23 cellular contexts compared by ENCODE assay signal in the genomic region with DNA sequence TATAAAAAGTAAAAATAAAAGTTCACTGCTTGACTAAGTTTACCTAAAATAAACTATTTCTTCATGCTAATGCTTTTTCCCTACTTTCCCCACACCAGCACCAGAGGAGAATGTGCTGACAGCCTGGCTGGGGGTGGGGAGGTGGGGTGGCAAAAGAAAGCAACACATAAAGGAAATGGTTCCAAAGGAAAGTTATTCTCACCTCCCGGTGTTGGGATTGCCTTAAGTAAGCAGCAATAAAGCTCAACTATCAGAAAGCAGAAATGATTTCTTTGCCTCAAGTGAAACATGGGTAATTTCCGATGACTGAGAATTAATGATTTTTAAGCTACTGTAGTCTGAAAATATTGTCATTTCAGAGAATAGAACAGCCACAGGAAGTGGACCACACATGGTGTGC.
A peak's percentile ranks its signal among the peaks of the same experiment; 100 is the strongest.
DNase-seq lines count a peak whose midpoint lies in the region; ATAC-seq and TF ChIP-seq lines count a peak whose summit lies in the region.
"Had no signal": no experiment of that assay in that cellular context is flagged by ENCODE, and none has a peak within 500 bp of the region (broad histone marks: within the 10 kb centered on the region; RNA-seq: fewer than 3 reads in every experiment).

No MANE protein-coding gene starts in this region.

- H3K4me1 ChIP-seq in ACC112 (ENCODE audit: control insufficient read depth, insufficient read depth, low read length, unreplicated experiment) (peaks cover 7% of the 10 kb centered on the region), OCI-LY3 (ENCODE audit: low read length) (no peaks in the 10 kb centered on the region)
- H3K4me1 ChIP-seq: colonic mucosa had no signal

- no peak overlapping the region for H3K4me3 ChIP-seq in ACC112 (ENCODE audit: low read depth, low read length)
- no peak overlapping the region for H3K4me3 ChIP-seq in OCI-LY3 (ENCODE audit: low read length)
- no peak overlapping the region for H3K4me3 ChIP-seq in fibroblast of mammary gland (ENCODE audit: control insufficient read depth, low read depth, low read length)
- H3K4me3 ChIP-seq: colonic mucosa, gastrocnemius medialis, MG63, tibial artery had no signal

- no peak overlapping the region for H3K9ac ChIP-seq in OCI-LY3 (ENCODE audit: low read length)

- H3K4me3 Mint-ChIP-seq in nephron (no peak overlapping the region), immature natural killer cell (no peak overlapping the region)
- H3K4me3 Mint-ChIP-seq: activated CD4-positive, alpha-beta memory T cell treated with anti-CD3 and anti-CD28 coated beads for 36 hours; activated T-cell treated with anti-CD3 and anti-CD28 coated beads, Interleukin-2, amount 50 U/mL, for 24 hours; CD4-positive, CD25-positive, alpha-beta regulatory T cell; memory B cell; stimulated activated effector memory CD8-positive, alpha-beta T cell treated with anti-CD3 and anti-CD28 coated beads, Interleukin-12 subunit alpha, Interleukin-12 subunit beta, amount 100 ng/mL, for 72 hours had no signal

- H2AFZ ChIP-seq in ACC112 (ENCODE audit: low read length, unreplicated experiment) (peak overlapping the region; percentile 69), OCI-LY3 (ENCODE audit: low read depth, low read length) (0 out of 2 replicates have a peak overlapping the region, but pooled peaks have one; percentile 35)

- H3K9me3 Mint-ChIP-seq in nephron (no peaks in the 10 kb centered on the region), immature natural killer cell (peaks cover 0 to 10% (median 3%) of the 10 kb centered on the region in 6 donors)
- H3K9me3 Mint-ChIP-seq: activated CD4-positive, alpha-beta memory T cell treated with anti-CD3 and anti-CD28 coated beads for 36 hours; activated T-cell treated with anti-CD3 and anti-CD28 coated beads, Interleukin-2, amount 50 U/mL, for 24 hours had no signal

- H3K36me3 ChIP-seq in ACC112 (ENCODE audit: insufficient read depth, low read length): no peaks in the 10 kb centered on the region
- no peaks in the 10 kb centered on the region for H3K36me3 ChIP-seq in OCI-LY3 (replicated peaks; ENCODE audit: low read depth, low read length)
- H3K36me3 ChIP-seq: colonic mucosa, gastrocnemius medialis, MG63, tibial artery, WERI-Rb-1 had no signal

- peak overlapping the region in 2 of 3 experiments; percentile 47 to 59 for H3K27ac Mint-ChIP-seq in nephron
- H3K27ac Mint-ChIP-seq in immature natural killer cell: no peak overlapping the region
- H3K27ac Mint-ChIP-seq: activated CD4-positive, alpha-beta memory T cell treated with anti-CD3 and anti-CD28 coated beads for 36 hours; activated T-cell treated with anti-CD3 and anti-CD28 coated beads, Interleukin-2, amount 50 U/mL, for 24 hours; CD4-positive, CD25-positive, alpha-beta regulatory T cell; memory B cell; stimulated activated effector memory CD8-positive, alpha-beta T cell treated with anti-CD3 and anti-CD28 coated beads, Interleukin-12 subunit alpha, Interleukin-12 subunit beta, amount 100 ng/mL, for 72 hours had no signal

- H3K4me2 ChIP-seq in OCI-LY3 (ENCODE audit: low read length): no peak overlapping the region

- TF ChIP-seq CTCF in OCI-LY3 (IDR thresholded peaks at IDR 0.05; ENCODE audit: low read depth, low read length): no peak
- no peak for TF ChIP-seq CTCF in fibroblast of mammary gland (conservative IDR thresholded peaks at IDR 0.05; ENCODE audit: control insufficient read depth, insufficient read depth, low read depth, low read length)
- TF ChIP-seq CTCF in nephron (IDR thresholded peaks at IDR 0.05; ENCODE audit: unreplicated experiment in 3 of 3): no peak

- no peaks in the 10 kb centered on the region for H3K27me3 ChIP-seq in ACC112 (ENCODE audit: insufficient read depth, low read length)
- H3K27me3 ChIP-seq in OCI-LY3 (ENCODE audit: low read depth, low read length): no peaks in the 10 kb centered on the region
- H3K27me3 ChIP-seq: colonic mucosa, gastrocnemius medialis, MG63, tibial artery had no signal

- H3K79me2 ChIP-seq in ACC112 (ENCODE audit: control insufficient read depth, insufficient read depth, low read length, unreplicated experiment): no peaks in the 10 kb centered on the region
- H3K79me2 ChIP-seq in OCI-LY3 (ENCODE audit: low read length): no peaks in the 10 kb centered on the region

- no peaks in the 10 kb centered on the region for H3K27me3 Mint-ChIP-seq in nephron (ENCODE audit: low read depth)
- peaks cover 0 to 2% (median 0%) of the 10 kb centered on the region in 3 donors for H3K27me3 Mint-ChIP-seq in immature natural killer cell (ENCODE audit: low read depth in 3 of 3)
- H3K27me3 Mint-ChIP-seq: activated CD4-positive, alpha-beta memory T cell treated with anti-CD3 and anti-CD28 coated beads for 36 hours; activated T-cell treated with anti-CD3 and anti-CD28 coated beads, Interleukin-2, amount 50 U/mL, for 24 hours; CD4-positive, CD25-positive, alpha-beta regulatory T cell; memory B cell had no signal

- H3K36me3 Mint-ChIP-seq in nephron (ENCODE audit: low read depth): no peaks in the 10 kb centered on the region
- H3K36me3 Mint-ChIP-seq in immature natural killer cell: no peaks in the 10 kb centered on the region
- H3K36me3 Mint-ChIP-seq: activated CD4-positive, alpha-beta memory T cell treated with anti-CD3 and anti-CD28 coated beads for 36 hours; CD4-positive, CD25-positive, alpha-beta regulatory T cell; memory B cell; stimulated activated effector memory CD8-positive, alpha-beta T cell treated with anti-CD3 and anti-CD28 coated beads, Interleukin-12 subunit alpha, Interleukin-12 subunit beta, amount 100 ng/mL, for 72 hours had no signal

- no peak for ATAC-seq in GM21737 (IDR thresholded peaks at IDR 0.05; ENCODE audit: unreplicated experiment)
- ATAC-seq: gastrocnemius medialis; stimulated activated effector memory CD8-positive, alpha-beta T cell treated with anti-CD3 and anti-CD28 coated beads, Interleukin-12 subunit alpha, Interleukin-12 subunit beta, amount 100 ng/mL, for 72 hours had no signal

- no peaks in the 10 kb centered on the region for H3K9me3 ChIP-seq in OCI-LY3 (ENCODE audit: insufficient read depth, low read length)
- H3K9me3 ChIP-seq: colonic mucosa, gastrocnemius medialis, MG63, tibial artery had no signal

- no peaks in the 10 kb centered on the region for H4K20me1 ChIP-seq in OCI-LY3 (ENCODE audit: insufficient read depth, low read length)

- H3K27ac ChIP-seq in ACC112 (ENCODE audit: low read depth, low read length) (no peak overlapping the region), OCI-LY3 (ENCODE audit: low read length) (no peak overlapping the region)
- H3K27ac ChIP-seq: colonic mucosa, gastrocnemius medialis, WERI-Rb-1 had no signal

- peaks cover 13% of the 10 kb centered on the region for H3K4me1 Mint-ChIP-seq in nephron
- H3K4me1 Mint-ChIP-seq in immature natural killer cell: no peaks in the 10 kb centered on the region
- H3K4me1 Mint-ChIP-seq: CD4-positive, CD25-positive, alpha-beta regulatory T cell; memory B cell; stimulated activated effector memory CD8-positive, alpha-beta T cell treated with anti-CD3 and anti-CD28 coated beads, Interleukin-12 subunit alpha, Interleukin-12 subunit beta, amount 100 ng/mL, for 72 hours had no signal

- DNase-seq in fibroblast of mammary gland (ENCODE audit: low read depth): peak; percentile 10
- no peak for DNase-seq in immature natural killer cell
- DNase-seq in putamen (ENCODE audit: low spot score): no peak
- DNase-seq in activated CD8-positive, alpha-beta memory T cell treated with anti-CD3 and anti-CD28 coated beads, Interleukin-2, amount 50 U/mL, for 4 hours: no peak
- DNase-seq: ACHN; activated CD4-positive, alpha-beta memory T cell treated with anti-CD3 and anti-CD28 coated beads for 36 hours; activated naive CD4-positive, alpha-beta T cell treated with anti-CD3 and anti-CD28 coated beads, Interleukin-2, amount 50 U/mL, for 16 hours; activated T-cell treated with anti-CD3 and anti-CD28 coated beads, Interleukin-2, amount 50 U/mL, for 24 hours; CD4-positive, CD25-positive, alpha-beta regulatory T cell; colonic mucosa; DMS79 treated with DMSO at 0.1 percent for 48 hours; gastrocnemius medialis; MG63; NCI-H2029; NCI-H446 treated with DMSO at 0.1 percent for 48 hours; tibial artery; WERI-Rb-1 had no signal

Comparison
In these comparisons a context has a peak if more than half of its experiments do, and no peak if none do; other contexts are left out.
1. H3K27ac Mint-ChIP-seq: peak in nephron (2 of 3); none in immature natural killer cell (0 of 6).